8 cellular contexts compared by ENCODE assay signal in the genomic region with DNA sequence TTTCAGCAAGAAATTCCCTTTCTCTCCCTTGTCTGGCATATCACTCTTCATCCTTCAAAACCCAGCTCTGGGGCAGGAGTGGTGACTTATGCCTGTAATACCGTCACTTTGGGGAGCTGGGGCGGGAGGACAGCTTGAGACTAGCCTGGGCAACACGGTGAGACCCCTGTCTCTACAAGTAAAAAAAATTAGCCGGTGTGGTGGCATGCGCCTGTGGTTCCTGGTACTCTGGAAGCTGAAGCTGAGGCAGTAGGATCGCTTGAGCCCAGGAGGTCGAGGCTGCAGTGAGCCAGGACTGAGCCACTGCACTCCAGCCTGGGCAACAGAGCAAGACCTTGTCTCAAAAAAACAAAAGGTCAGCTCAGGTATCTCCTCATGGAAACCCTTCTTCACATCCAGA. TPM values are rescaled to one million over a fixed set of nuclear protein-coding genes. Genes with fewer than 3 reads are reported as not detected.
DNase-seq lines count a peak whose midpoint lies in the region; ATAC-seq and TF ChIP-seq lines count a peak whose summit lies in the region.

No MANE protein-coding gene starts in this region.

- no peak for ATAC-seq in gastrocnemius medialis
- ATAC-seq in HG03139 (IDR thresholded peaks at IDR 0.05; ENCODE audit: unreplicated experiment) = no peak

- peaks cover 14% of the 10 kb centered on the region; the same call in 1 of the 2 replicates for H3K36me3 ChIP-seq in SK-N-MC (ENCODE audit: insufficient read depth, low read length)
- peaks cover 18% of the 10 kb centered on the region for H3K36me3 ChIP-seq in fibroblast of lung (ENCODE audit: control insufficient read depth, insufficient read depth, low read length)
- peaks cover 0 to 22% of the 10 kb centered on the region in 2 donors for H3K36me3 ChIP-seq in gastrocnemius medialis

- H3K4me3 ChIP-seq in GM12865 (ENCODE audit: low read depth, low read length) (peak overlapping the region; percentile 92), SK-N-MC (peak overlapping the region; percentile 99), fibroblast of lung (replicated peaks in 1 of 4; ENCODE audit: control extremely low read depth in 1 of 4, insufficient read depth in 1 of 4, low read depth in 3 of 4, low read length in 4 of 4) (peak overlapping the region; percentile 94 to 99 (median 98)), gastrocnemius medialis (peak overlapping the region; percentile 95 to 99 (median 98))

- TF ChIP-seq POLR2A in gastrocnemius medialis (IDR thresholded peaks at IDR 0.05) = no peak

- no peak overlapping the region for H2AFZ ChIP-seq in fibroblast of lung (ENCODE audit: low read length)

- peaks cover 42% of the 10 kb centered on the region for H3K79me2 ChIP-seq in fibroblast of lung (ENCODE audit: control insufficient read depth, insufficient read depth, low read length)

- H3K4me1 ChIP-seq in fibroblast of lung (ENCODE audit: control insufficient read depth, extremely low read depth, insufficient read depth, low read length) = peaks cover 8% of the 10 kb centered on the region
- peaks cover 18 to 25% of the 10 kb centered on the region in 2 donors for H3K4me1 ChIP-seq in gastrocnemius medialis

- in situ Hi-C loops in gastrocnemius medialis (cut with MboI; ENCODE audit: low sequenced_read_pairs in 4 of 4) = loop anchor here in 3 of 4 donors (25.0 kb wide), 2 partner anchors 255 to 430 kb away; a partner anchor contains a TSS

- H3K27me3 ChIP-seq in fibroblast of lung (ENCODE audit: control insufficient read depth, insufficient read depth, low read length) (no peaks in the 10 kb centered on the region), gastrocnemius medialis (no peaks in the 10 kb centered on the region)

- TF ChIP-seq CTCF in GM12865 (IDR thresholded peaks at IDR 0.05; ENCODE audit: insufficient read depth, low read depth, low read length, missing control alignments) (no peak), fibroblast of lung (conservative IDR thresholded peaks at IDR 0.05 in 1 of 2, IDR thresholded peaks at IDR 0.05 in 1 of 2; ENCODE audit: low read depth in 1 of 2, low read length in 2 of 2) (no peak), gastrocnemius medialis (IDR thresholded peaks at IDR 0.05 in 4 of 5, conservative IDR thresholded peaks at IDR 0.05 in 1 of 5) (no peak)

- H3K27ac ChIP-seq in SK-N-MC (no peak overlapping the region), fibroblast of lung (ENCODE audit: insufficient read depth, low read length) (no peak overlapping the region), gastrocnemius medialis (peak overlapping the region in 1 of 4 donors; percentile 95)

- intact Hi-C loops in gastrocnemius medialis (cut with DNase I; ENCODE audit: low total_unique reads) = loop anchor here (5.0 kb wide), 1 partner anchor 115 kb away; a partner anchor contains a TSS

- H3K4me2 ChIP-seq in fibroblast of lung (ENCODE audit: extremely low read depth, insufficient read depth, low read length) = peak overlapping the region; percentile 99

- H3K9ac ChIP-seq in SK-N-MC (ENCODE audit: insufficient read length) (peak overlapping the region; percentile 98), fibroblast of lung (ENCODE audit: insufficient read depth, low read length) (no peak overlapping the region)

- no peaks in the 10 kb centered on the region for H3K9me3 ChIP-seq in SK-N-MC (ENCODE audit: low read depth, low read length)
- H3K9me3 ChIP-seq in fibroblast of lung (ENCODE audit: control insufficient read depth, insufficient read depth, low read depth, low read length) = no peaks in the 10 kb centered on the region
- no peaks in the 10 kb centered on the region for H3K9me3 ChIP-seq in gastrocnemius medialis

- H4K20me1 ChIP-seq in fibroblast of lung (ENCODE audit: control insufficient read depth, extremely low read depth, insufficient read depth, low read length) = no peaks in the 10 kb centered on the region

- DNase-seq in GM12865 (ENCODE audit: low read depth) = no peak
- no peak for DNase-seq in SK-N-MC (ENCODE audit: low read depth, low spot score)
- no peak for DNase-seq in fibroblast of lung (ENCODE audit: low read depth in 2 of 2)
- DNase-seq in gastrocnemius medialis = no peak
- DNase-seq in C1 segment of cervical spinal cord (lab: John Stamatoyannopoulos, UW) = no peak
- no peak for DNase-seq in SKM-1 treated with dmso at 0.1 percent for 144 hours (lab: John Stamatoyannopoulos, UW; ENCODE audit: unreplicated experiment)
- DNase-seq in SHP77 (lab: John Stamatoyannopoulos, UW) = no peak

RNA-seq across cellular contexts. Expression of a gene that starts 1.4 kb away (rescaled TPM):
- 13.4 and 14.4 TPM in 2 replicates for total RNA-seq in fibroblast of lung
- 7.0 and 9.4 TPM in 2 replicates for polyA plus RNA-seq in fibroblast of lung
- 8.6 and 13.6 TPM in 2 replicates for polyA plus RNA-seq in fibroblast of lung (2012)
- polyA minus RNA-seq in fibroblast of lung (ENCODE audit: low replicate concordance) = 15.1 and 21.5 TPM in 2 replicates
- total RNA-seq in gastrocnemius medialis = 10 to 100 TPM in 1 of 4 donors, 1 to 10 TPM in 3; 6.6 to 11.8 (median 8.3) TPM

RNA-seq across cellular contexts. Expression of a gene that starts 15.0 kb away (rescaled TPM):
- total RNA-seq in fibroblast of lung = 10.5 and 14.5 TPM in 2 replicates
- 3.8 and 5.7 TPM in 2 replicates for polyA plus RNA-seq in fibroblast of lung
- polyA plus RNA-seq in fibroblast of lung (2012) = 8.7 and 17.9 TPM in 2 replicates
- 2.3 and 2.6 TPM in 2 replicates for polyA minus RNA-seq in fibroblast of lung (ENCODE audit: low replicate concordance)
- 10 to 100 TPM in 2 of 4 donors, 1 to 10 TPM in 2; 8.6 to 12.1 (median 10.1) TPM for total RNA-seq in gastrocnemius medialis
